ENCODE assay signal across 18 cellular contexts in genomic region chr7:158955146-158955870, GRCh38.
DNase-seq lines count a peak whose midpoint lies in the region; ATAC-seq and TF ChIP-seq lines count a peak whose summit lies in the region.
"Had no signal": no experiment of that assay in that cellular context is flagged by ENCODE, and none has a peak within 500 bp of the region (broad histone marks: within the 10 kb centered on the region; RNA-seq: fewer than 3 reads in every experiment).

No MANE protein-coding gene starts in this region.

- peaks cover 4% of the 10 kb centered on the region for H3K4me1 Mint-ChIP-seq in type B pancreatic cell (ENCODE audit: unreplicated experiment)
- peaks cover 9% of the 10 kb centered on the region for H3K4me1 Mint-ChIP-seq in MCF 10A (ENCODE audit: insufficient read depth, unreplicated experiment)
- H3K4me1 Mint-ChIP-seq in CD14-positive monocyte, result peaks cover 8% of the 10 kb centered on the region

- CTCF ChIA-PET in MCF 10A (lab: Yijun Ruan, JAX), result interaction anchor here (0.5 to 0.9 kb wide), 2 partner anchors 69 to 366 kb away, joined by 3 read pairs; no protein-coding TSS in a partner anchor

- H3K9me3 Mint-ChIP-seq in type B pancreatic cell (peaks cover 5% of the 10 kb centered on the region), MCF 10A (ENCODE audit: unreplicated experiment) (peaks cover 7% of the 10 kb centered on the region), CD14-positive monocyte (peaks cover 13 to 31% (median 22%) of the 10 kb centered on the region in 7 donors)

- H3K27me3 Mint-ChIP-seq in type B pancreatic cell, result no peaks in the 10 kb centered on the region
- peaks cover 8% of the 10 kb centered on the region for H3K27me3 Mint-ChIP-seq in MCF 10A (ENCODE audit: insufficient read depth, unreplicated experiment)
- peaks cover 20 to 37% (median 28%) of the 10 kb centered on the region in 3 donors for H3K27me3 Mint-ChIP-seq in CD14-positive monocyte (ENCODE audit: low read depth in 3 of 3)

- DNase-seq in NCI-H748 (lab: John Stamatoyannopoulos, UW; ENCODE audit: unreplicated experiment) (peak; percentile 40), NCI-H748 treated with DMSO at 0.1 percent for 48 hours (lab: John Stamatoyannopoulos, UW) (no peak), astrocyte of the spinal cord (ENCODE audit: low read depth, low spot score) (peak; percentile 13), mesenteric fat pad (ENCODE audit: low spot score) (peak; percentile 83), type B pancreatic cell (ENCODE audit: extremely low spot score, unreplicated experiment) (peak; percentile 57), MCF 10A (ENCODE audit: unreplicated experiment) (no peak), CD14-positive monocyte (ENCODE audit: low spot score) (no peak)
- DNase-seq: 8988T, DMS79, GM23248, Karpas-422, MM.1S, NCI-H1105, NCI-H187 treated with DMSO at 0.1 percent for 48 hours, SHP77 had no signal

- H3K4me3 ChIP-seq in astrocyte of the spinal cord (ENCODE audit: low read depth, low read length), result no peak overlapping the region
- H3K4me3 ChIP-seq: GM23248 had no signal

- BruUV-seq in MCF 10A (replicated peaks; lab: Mats Ljungman, UMichigan), result no TSS peak

- in situ Hi-C loops in astrocyte of the spinal cord (cut with HindIII; ENCODE audit: low sequenced_read_pairs), result no loop called here

- no peak for TF ChIP-seq CTCF in astrocyte of the spinal cord (IDR thresholded peaks at IDR 0.05; ENCODE audit: low read depth, low read length)
- no peak for TF ChIP-seq CTCF in type B pancreatic cell (conservative IDR thresholded peaks at IDR 0.05)
- TF ChIP-seq CTCF in MCF 10A (IDR thresholded peaks at IDR 0.05; ENCODE audit: unreplicated experiment), result no peak
- no peak for TF ChIP-seq CTCF in CD14-positive monocyte (IDR thresholded peaks at IDR 0.05)

- no peak overlapping the region for H3K27ac Mint-ChIP-seq in type B pancreatic cell
- H3K27ac Mint-ChIP-seq in MCF 10A (ENCODE audit: low read depth, unreplicated experiment), result no peak overlapping the region
- no peak overlapping the region for H3K27ac Mint-ChIP-seq in CD14-positive monocyte
- H3K27ac Mint-ChIP-seq: CD8-positive, alpha-beta T cell; T-helper 1 cell treated with Interleukin-12 subunit alpha and Interleukin-12 subunit beta and Interleukin-4 antibody, amounts not matched to agents 30 μg/mL and 1 μg/mL, for 36 hours had no signal

- POLR2A ChIA-PET in MCF 10A (lab: Yijun Ruan, JAX), result interaction anchor here (0.5 to 0.6 kb wide), 2 partner anchors 14 to 301 kb away, joined by 3 to 4 read pairs; no protein-coding TSS in a partner anchor

- H3K4me3 Mint-ChIP-seq in type B pancreatic cell (no peak overlapping the region), MCF 10A (ENCODE audit: unreplicated experiment) (no peak overlapping the region), CD14-positive monocyte (no peak overlapping the region)
- H3K4me3 Mint-ChIP-seq: CD8-positive, alpha-beta T cell; T-helper 1 cell treated with Interleukin-12 subunit alpha and Interleukin-12 subunit beta and Interleukin-4 antibody, amounts not matched to agents 30 μg/mL and 1 μg/mL, for 36 hours had no signal

- no peak for ATAC-seq in GM19035 (IDR thresholded peaks at IDR 0.05; ENCODE audit: unreplicated experiment)
- ATAC-seq: CD8-positive, alpha-beta T cell had no signal

- intact Hi-C loops in MCF 10A (cut with micrococcal nuclease), result no loop called here
- intact Hi-C loops in CD14-positive monocyte (cut with micrococcal nuclease), result no loop called here

- peaks cover 10% of the 10 kb centered on the region for H3K36me3 Mint-ChIP-seq in type B pancreatic cell
- H3K36me3 Mint-ChIP-seq in MCF 10A (ENCODE audit: insufficient read depth, unreplicated experiment), result no peaks in the 10 kb centered on the region
- no peaks in the 10 kb centered on the region for H3K36me3 Mint-ChIP-seq in CD14-positive monocyte

Comparison
In these comparisons a context has a peak if more than half of its experiments do, and no peak if none do; other contexts are left out.
1. DNase-seq: peak in NCI-H748 (single experiment), astrocyte of the spinal cord (single experiment), mesenteric fat pad (single experiment) and type B pancreatic cell (single experiment); none in NCI-H748 treated with DMSO at 0.1 percent for 48 hours (single experiment), MCF 10A (single experiment) and CD14-positive monocyte (single experiment).